ENCODE assay signal across 18 cellular contexts in genomic region chr11:126654886-126655806, GRCh38.
DNase-seq lines count a peak whose midpoint lies in the region; ATAC-seq and TF ChIP-seq lines count a peak whose summit lies in the region.
"Had no signal": no experiment of that assay in that cellular context is flagged by ENCODE, and none has a peak within 500 bp of the region (broad histone marks: within the 10 kb centered on the region; RNA-seq: fewer than 3 reads in every experiment).

No MANE protein-coding gene starts in this region.

- H4K20me1 ChIP-seq in hepatocyte (ENCODE audit: insufficient read depth, poor library complexity, severe bottlenecking), result no peaks in the 10 kb centered on the region

- 60% methylated on average over 12 of the region's 12 CpGs for WGBS in hepatocyte (ENCODE audit: low lambda C conversion rate, missing lambda C conversion rate)

- peak; percentile 48 for DNase-seq in NCI-H2171 treated with DMSO at 0.1 percent for 48 hours (lab: John Stamatoyannopoulos, UW)
- DNase-seq in NCI-H2171 (lab: John Stamatoyannopoulos, UW), result no peak
- DNase-seq in SK-MEL-5 (ENCODE audit: low read depth, low spot score), result peak; percentile 17
- DNase-seq in hepatocyte (ENCODE audit: low spot score), result no peak
- no peak for DNase-seq in T-helper 9 cell
- DNase-seq in stimulated activated CD4-positive, alpha-beta T cell treated with anti-CD3 and anti-CD28 coated beads, Interleukin-12 subunit alpha, Interleukin-12 subunit beta, amount 100 ng/mL, for 4 hours, result no peak
- DNase-seq: 8988T; activated CD4-positive, alpha-beta T cell treated with anti-CD3 and anti-CD28 coated beads for 48 hours; activated T-cell treated with anti-CD3 and anti-CD28 coated beads for 4 hours; central memory CD4-positive, alpha-beta T cell; kidney glomerular epithelial cell; NCI-H2227 treated with DMSO at 0.1 percent for 48 hours; PC-9; right cardiac atrium; stimulated activated CD4-positive, alpha-beta T cell treated with anti-CD3 and anti-CD28 coated beads, Interleukin-4, amount 100 ng/mL, for 1 hour; T-cell had no signal

- no peaks in the 10 kb centered on the region for H3K36me3 ChIP-seq in hepatocyte (replicated peaks; ENCODE audit: insufficient read depth, low read depth)
- no peaks in the 10 kb centered on the region for H3K36me3 ChIP-seq in skeletal muscle satellite cell (ENCODE audit: insufficient read depth, low read length)

- H2AFZ ChIP-seq in hepatocyte, result no peak overlapping the region
- H2AFZ ChIP-seq: PC-9 had no signal

- no peak for TF ChIP-seq CTCF in hepatocyte (IDR thresholded peaks at IDR 0.05; ENCODE audit: poor library complexity)

- no peaks in the 10 kb centered on the region for H3K79me2 ChIP-seq in hepatocyte

- no peak overlapping the region for H3K27ac ChIP-seq in hepatocyte
- H3K27ac ChIP-seq: PC-9 had no signal

- H3K9me2 ChIP-seq in hepatocyte (replicated peaks; ENCODE audit: insufficient read depth), result no peaks in the 10 kb centered on the region

- H3K4me3 ChIP-seq in hepatocyte (no peak overlapping the region), skeletal muscle satellite cell (ENCODE audit: low read length) (no peak overlapping the region)
- H3K4me3 ChIP-seq: PC-9 had no signal

- H3K9ac ChIP-seq in skeletal muscle satellite cell (ENCODE audit: low read depth, low read length), result no peak overlapping the region

- H3K4me2 ChIP-seq in hepatocyte (peak overlapping the region; percentile 22), skeletal muscle satellite cell (ENCODE audit: low read length) (peak overlapping the region; percentile 15)
- H3K4me2 ChIP-seq: PC-9 had no signal

- in situ Hi-C loops in SK-MEL-5 (cut with HindIII; ENCODE audit: low pct_unique_long_range_greater_than_20kb, low sequenced_read_pairs), result no loop called here

- H3K9me3 ChIP-seq in hepatocyte (ENCODE audit: low read depth), result no peaks in the 10 kb centered on the region
- H3K9me3 ChIP-seq in skeletal muscle satellite cell (replicated peaks; ENCODE audit: low read length), result no peaks in the 10 kb centered on the region

- ATAC-seq in GM18870 (IDR thresholded peaks at IDR 0.05; ENCODE audit: unreplicated experiment), result no peak
- ATAC-seq: T-cell had no signal

- H3K4me1 ChIP-seq in hepatocyte (ENCODE audit: insufficient read depth), result no peaks in the 10 kb centered on the region
- H3K4me1 ChIP-seq in skeletal muscle satellite cell (ENCODE audit: control insufficient read depth, insufficient read depth, low read length), result peaks cover 6% of the 10 kb centered on the region

- H3K27me3 ChIP-seq in hepatocyte, result peaks cover 9% of the 10 kb centered on the region
- no peaks in the 10 kb centered on the region for H3K27me3 ChIP-seq in skeletal muscle satellite cell (ENCODE audit: control insufficient read depth, insufficient read depth, low read length)

Comparison
In these comparisons a context has a peak if more than half of its experiments do, and no peak if none do; other contexts are left out.
1. DNase-seq: peak in NCI-H2171 treated with DMSO at 0.1 percent for 48 hours (single experiment) and SK-MEL-5 (single experiment); none in NCI-H2171 (single experiment), hepatocyte (single experiment), T-helper 9 cell (single experiment) and stimulated activated CD4-positive, alpha-beta T cell treated with anti-CD3 and anti-CD28 coated beads, Interleukin-12 subunit alpha, Interleukin-12 subunit beta, amount 100 ng/mL, for 4 hours (single experiment).